ENCODE assay signal across 29 cellular contexts in the genomic region with DNA sequence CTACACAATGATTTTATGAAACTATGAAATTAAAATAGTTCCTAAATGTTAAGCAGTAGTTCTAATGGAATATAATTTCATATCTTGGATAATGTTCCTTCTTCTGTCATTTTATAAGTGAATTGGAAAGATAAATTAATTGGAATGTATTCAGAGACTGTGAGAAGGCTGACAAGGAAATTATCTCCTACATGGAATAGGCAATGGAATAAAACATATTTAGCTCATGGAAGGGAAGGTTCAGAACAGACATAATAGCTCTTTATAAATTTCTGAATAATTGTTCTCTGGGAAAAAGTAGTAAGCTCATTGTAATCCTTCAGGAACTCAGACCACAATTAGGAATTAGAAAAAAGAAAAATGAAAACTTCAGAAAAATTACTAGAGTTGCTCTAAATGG.
"Had no signal": no experiment of that assay in that cellular context is flagged by ENCODE, and none has a peak within 500 bp of the region (broad histone marks: within the 10 kb centered on the region; RNA-seq: fewer than 3 reads in every experiment).

No MANE protein-coding gene starts in this region.

- H3K27ac ChIP-seq: stomach, suprapubic skin, testis, thoracic aorta, thyroid gland, tibial artery, tibial nerve, transverse colon, upper lobe of left lung, upper lobe of right lung, uterus, vagina had no signal

- DNase-seq: stimulated activated CD4-positive, alpha-beta T cell treated with anti-CD3 and anti-CD28 coated beads, Interleukin-2, amount 100 ng/mL, for 48 hours; stimulated activated CD4-positive, alpha-beta T cell treated with anti-CD3 and anti-CD28 coated beads, Interleukin-4, amount 100 ng/mL, for 1 hour; stimulated activated CD4-positive, alpha-beta T cell treated with anti-CD3 and anti-CD28 coated beads, Interleukin-4, amount 100 ng/mL, for 24 hours; stimulated activated CD4-positive, alpha-beta T cell treated with anti-CD3 and anti-CD28 coated beads, Interleukin-4, amount 100 ng/mL, for 4 hours; stimulated activated CD8-positive, alpha-beta memory T cell treated with anti-CD3 and anti-CD28 coated beads, Interleukin-4, amount 100 ng/mL, for 48 hours; stimulated activated naive B cell treated with anti-CD40 and anti-IgM and Interleukin-4, amounts not matched to agents 10 μg/mL and 1 μg/mL and 100 μg/mL, for 72 hours; stimulated activated naive CD4-positive, alpha-beta T cell; stimulated activated naive CD4-positive, alpha-beta T cell treated with Interleukin-2 at 50 U/mL for 16 hours; stimulated activated naive CD8-positive, alpha-beta T cell treated with anti-CD3 and anti-CD28 coated beads, Interleukin-15, amount 100 ng/mL, for 72 hours; stimulated activated naive CD8-positive, alpha-beta T cell treated with anti-CD3 and anti-CD28 coated beads, Interleukin-15, Interleukin-2, amounts not matched to agents 100 U/mL and 50 U/mL, for 24 hours; stomach; substantia nigra; testis; thyroid gland; tibial artery; transverse colon; trophoblast cell; upper lobe of left lung; upper lobe of right lung; uterus had no signal

- H3K27ac Mint-ChIP-seq: stimulated activated effector memory CD8-positive, alpha-beta T cell treated with anti-CD3 and anti-CD28 coated beads, Interleukin-12 subunit alpha, Interleukin-12 subunit beta, amount 100 ng/mL, for 72 hours; stimulated activated memory B cell treated with anti-CD40 and anti-IgM and Interleukin-4, amounts not matched to agents 10 μg/mL and 1 μg/mL and 100 μg/mL, for 72 hours; stimulated activated naive B cell treated with anti-CD40 and anti-IgM and Interleukin-4, amounts not matched to agents 10 μg/mL and 1 μg/mL and 100 μg/mL, for 72 hours; stimulated activated naive CD8-positive, alpha-beta T cell treated with anti-CD3 and anti-CD28 coated beads, Interleukin-15, amount 100 ng/mL, for 72 hours; stimulated activated naive CD8-positive, alpha-beta T cell treated with anti-CD3 and anti-CD28 coated beads, Interleukin-15, Interleukin-2, amounts not matched to agents 100 ng/mL and 50 ng/mL, for 24 hours; type B pancreatic cell had no signal

- H3K27me3 Mint-ChIP-seq: stimulated activated memory B cell treated with anti-CD40 and anti-IgM and Interleukin-4, amounts not matched to agents 10 μg/mL and 1 μg/mL and 100 μg/mL, for 72 hours; stimulated activated naive B cell treated with anti-CD40 and anti-IgM and Interleukin-4, amounts not matched to agents 10 μg/mL and 1 μg/mL and 100 μg/mL, for 72 hours; stimulated activated naive CD8-positive, alpha-beta T cell treated with anti-CD3 and anti-CD28 coated beads, Interleukin-15, amount 100 ng/mL, for 72 hours; stimulated activated naive CD8-positive, alpha-beta T cell treated with anti-CD3 and anti-CD28 coated beads, Interleukin-15, Interleukin-2, amounts not matched to agents 100 ng/mL and 50 ng/mL, for 24 hours; type B pancreatic cell had no signal

- H3K9me3 Mint-ChIP-seq: stimulated activated memory B cell treated with anti-CD40 and anti-IgM and Interleukin-4, amounts not matched to agents 10 μg/mL and 1 μg/mL and 100 μg/mL, for 72 hours; type B pancreatic cell had no signal

- FAIRE-seq: urothelium cell line had no signal

- ATAC-seq: stimulated activated effector memory CD8-positive, alpha-beta T cell treated with anti-CD3 and anti-CD28 coated beads, Interleukin-12 subunit alpha, Interleukin-12 subunit beta, amount 100 ng/mL, for 72 hours; stimulated activated memory B cell treated with anti-CD40 and anti-IgM and Interleukin-4, amounts not matched to agents 10 μg/mL and 1 μg/mL and 100 μg/mL, for 72 hours; stimulated activated naive B cell treated with anti-CD40 and anti-IgM and Interleukin-4, amounts not matched to agents 10 μg/mL and 1 μg/mL and 100 μg/mL, for 72 hours; stimulated activated naive CD8-positive, alpha-beta T cell treated with anti-CD3 and anti-CD28 coated beads, Interleukin-15, amount 100 ng/mL, for 72 hours; stimulated activated naive CD8-positive, alpha-beta T cell treated with anti-CD3 and anti-CD28 coated beads, Interleukin-15, Interleukin-2, amounts not matched to agents 100 U/mL and 50 U/mL, for 24 hours; upper lobe of right lung had no signal

- H3K4me1 ChIP-seq: stomach, suprapubic skin, testis, thyroid gland, tibial artery, tibial nerve, transverse colon, upper lobe of left lung, upper lobe of right lung, uterus, vagina had no signal

- H3K4me1 Mint-ChIP-seq: stimulated activated effector memory CD8-positive, alpha-beta T cell treated with anti-CD3 and anti-CD28 coated beads, Interleukin-12 subunit alpha, Interleukin-12 subunit beta, amount 100 ng/mL, for 72 hours; stimulated activated memory B cell treated with anti-CD40 and anti-IgM and Interleukin-4, amounts not matched to agents 10 μg/mL and 1 μg/mL and 100 μg/mL, for 72 hours; stimulated activated naive B cell treated with anti-CD40 and anti-IgM and Interleukin-4, amounts not matched to agents 10 μg/mL and 1 μg/mL and 100 μg/mL, for 72 hours; stimulated activated naive CD8-positive, alpha-beta T cell treated with anti-CD3 and anti-CD28 coated beads, Interleukin-15, amount 100 ng/mL, for 72 hours had no signal

- H3K36me3 ChIP-seq: stomach, suprapubic skin, thoracic aorta, thyroid gland, tibial artery, tibial nerve, transverse colon, upper lobe of left lung, upper lobe of right lung, uterus, vagina had no signal

- H3K36me3 Mint-ChIP-seq: stimulated activated effector memory CD8-positive, alpha-beta T cell treated with anti-CD3 and anti-CD28 coated beads, Interleukin-12 subunit alpha, Interleukin-12 subunit beta, amount 100 ng/mL, for 72 hours; stimulated activated memory B cell treated with anti-CD40 and anti-IgM and Interleukin-4, amounts not matched to agents 10 μg/mL and 1 μg/mL and 100 μg/mL, for 72 hours; stimulated activated naive B cell treated with anti-CD40 and anti-IgM and Interleukin-4, amounts not matched to agents 10 μg/mL and 1 μg/mL and 100 μg/mL, for 72 hours; type B pancreatic cell had no signal

- H3K27me3 ChIP-seq: stomach, suprapubic skin, testis, thyroid gland, tibial artery, tibial nerve, transverse colon, upper lobe of left lung, upper lobe of right lung, uterus, vagina had no signal

- H3K9me3 ChIP-seq: suprapubic skin, testis, thoracic aorta, thyroid gland, tibial artery, transverse colon, upper lobe of right lung, uterus, vagina had no signal

- H3K4me3 Mint-ChIP-seq: stimulated activated effector memory CD8-positive, alpha-beta T cell treated with anti-CD3 and anti-CD28 coated beads, Interleukin-12 subunit alpha, Interleukin-12 subunit beta, amount 100 ng/mL, for 72 hours; stimulated activated memory B cell treated with anti-CD40 and anti-IgM and Interleukin-4, amounts not matched to agents 10 μg/mL and 1 μg/mL and 100 μg/mL, for 72 hours; stimulated activated naive B cell treated with anti-CD40 and anti-IgM and Interleukin-4, amounts not matched to agents 10 μg/mL and 1 μg/mL and 100 μg/mL, for 72 hours; stimulated activated naive CD8-positive, alpha-beta T cell treated with anti-CD3 and anti-CD28 coated beads, Interleukin-15, amount 100 ng/mL, for 72 hours; stimulated activated naive CD8-positive, alpha-beta T cell treated with anti-CD3 and anti-CD28 coated beads, Interleukin-15, Interleukin-2, amounts not matched to agents 100 ng/mL and 50 ng/mL, for 24 hours; type B pancreatic cell had no signal

- H3K4me3 ChIP-seq: stomach, suprapubic skin, testis, thoracic aorta, thyroid gland, tibial artery, tibial nerve, transverse colon, upper lobe of left lung, upper lobe of right lung, uterus, vagina had no signal
